7 cellular contexts compared by ENCODE assay signal in genomic region chr18:58768293-58768974, GRCh38.
DNase-seq lines count a peak whose midpoint lies in the region; ATAC-seq and TF ChIP-seq lines count a peak whose summit lies in the region.

No MANE protein-coding gene starts in this region.

- H3K27ac Mint-ChIP-seq in brain, result peak overlapping the region; percentile 67 to 88 (median 84)

- peak; percentile 93 to 98 for TF ChIP-seq CTCF in brain (conservative IDR thresholded peaks at IDR 0.05)

- H3K27me3 Mint-ChIP-seq in brain, result peaks cover 21% of the 10 kb centered on the region

- ATAC-seq in GM18505 (IDR thresholded peaks at IDR 0.05; ENCODE audit: unreplicated experiment) (peak; percentile 87), HG02885 (IDR thresholded peaks at IDR 0.05; ENCODE audit: poor library complexity, unreplicated experiment) (peak; percentile 91)

- DNase-seq in NCI-H1694 treated with DMSO at 0.1 percent for 48 hours (lab: John Stamatoyannopoulos, UW), result peak; percentile 29
- DNase-seq in UCSD-AML1 (lab: John Stamatoyannopoulos, UW; ENCODE audit: unreplicated experiment), result peak; percentile 62
- peak; percentile 90 for DNase-seq in iPS-NIHi11 (ENCODE audit: low spot score)
- peak; percentile 67 for DNase-seq in stimulated activated CD4-positive, alpha-beta T cell treated with anti-CD3 and anti-CD28 coated beads, Interleukin-12 subunit alpha, Interleukin-12 subunit beta, amount 100 ng/mL, for 4 hours

- H3K4me3 Mint-ChIP-seq in brain, result peak overlapping the region; percentile 80 to 85 (median 81)

- H3K36me3 Mint-ChIP-seq in brain, result no peaks in the 10 kb centered on the region

- H3K9me3 Mint-ChIP-seq in brain, result peaks cover 0 to 2% (median 0%) of the 10 kb centered on the region in 5 experiments

- no peak for TF ChIP-seq POLR2A in GM18505 (IDR thresholded peaks at IDR 0.05; ENCODE audit: borderline replicate concordance, extremely low read depth, insufficient read depth, insufficient read length)

- H3K4me1 Mint-ChIP-seq in brain, result peaks cover 30% of the 10 kb centered on the region

Comparison
In these comparisons a context has a peak if more than half of its experiments do, and no peak if none do; other contexts are left out.
1. Peak in every context shown above with its lines: DNase-seq and ATAC-seq.
2. DNase-seq: peak in every context shown above with its lines; median percentile 90 in iPS-NIHi11; 67 in stimulated activated CD4-positive, alpha-beta T cell treated with anti-CD3 and anti-CD28 coated beads, Interleukin-12 subunit alpha, Interleukin-12 subunit beta, amount 100 ng/mL, for 4 hours; 62 in UCSD-AML1; 29 in NCI-H1694 treated with DMSO at 0.1 percent for 48 hours.